Comparison of ENCODE assay signal across 8 cellular contexts in the genomic region with DNA sequence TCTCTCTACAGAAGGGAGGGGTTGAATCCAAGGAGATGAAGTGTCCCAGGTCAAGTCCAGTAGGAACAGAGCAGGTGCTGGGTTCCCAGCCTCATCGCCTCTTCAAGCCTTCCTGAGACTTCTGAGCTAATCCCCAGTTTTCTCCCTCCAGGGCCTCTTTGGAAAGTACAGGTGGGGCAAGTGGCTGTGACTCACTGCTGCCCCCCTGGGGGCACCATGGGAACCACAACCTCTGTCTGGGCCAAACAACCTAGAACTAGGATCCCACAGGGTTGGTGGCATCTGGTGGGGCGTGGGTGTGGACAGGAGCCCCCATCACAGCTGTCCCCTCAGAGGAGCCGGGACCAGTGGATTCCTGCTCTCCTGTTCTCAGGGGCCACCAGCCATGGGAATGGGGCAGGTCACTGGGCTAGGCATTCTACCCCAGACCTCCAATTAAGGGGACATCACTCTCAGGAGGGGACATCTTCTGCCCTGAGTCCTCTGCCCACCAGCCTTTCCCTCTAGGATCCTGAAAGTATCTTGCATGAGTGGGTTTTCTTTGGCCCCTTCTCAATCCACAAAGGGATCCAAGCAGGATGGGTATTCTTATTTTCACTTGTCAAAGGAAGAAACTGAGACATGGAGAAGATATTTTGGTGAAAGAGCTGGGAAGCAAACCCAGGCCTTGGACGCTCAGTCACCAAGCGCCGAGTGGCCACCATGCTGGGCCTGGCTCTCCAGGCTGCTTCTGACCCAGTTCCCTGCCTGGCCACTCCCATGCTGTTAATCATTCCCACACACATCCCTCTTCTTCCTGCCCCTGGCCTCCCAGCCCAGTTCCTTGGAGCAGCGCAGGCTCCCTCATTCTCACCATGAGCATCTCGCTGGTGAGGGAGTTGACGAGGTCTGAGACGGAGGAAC. TPM values are rescaled to one million over a fixed set of nuclear protein-coding genes. Genes with fewer than 3 reads are reported as not detected.
DNase-seq lines count a peak whose midpoint lies in the region; ATAC-seq, FAIRE-seq and TF ChIP-seq lines count a peak whose summit lies in the region.

No MANE protein-coding gene starts in this region.

- no peak overlapping the region for H3K9ac ChIP-seq in endodermal cell (ENCODE audit: extremely low read depth, low read length, poor library complexity, severe bottlenecking)

- no peaks in the 10 kb centered on the region for H3K27me3 Mint-ChIP-seq in endodermal cell (ENCODE audit: insufficient read depth)

- intact Hi-C loops in pancreas (cut with DNase I) = no loop called here

- WGBS in endodermal cell (ENCODE audit: insufficient coverage in 1 of 2, insufficient read length in 1 of 2), 2 experiments = 86 to 91% methylated on average over 6 to 10 of the region's 10 CpGs
- WGBS in pancreas, 2 donors = 50 to 61% methylated on average over 10 of the region's 10 CpGs

- H3K9me3 ChIP-seq in endodermal cell (ENCODE audit: control insufficient read depth, low read length) (no peaks in the 10 kb centered on the region), pancreas (no peaks in the 10 kb centered on the region)

- H3K36me3 ChIP-seq in endodermal cell (ENCODE audit: control insufficient read depth, insufficient read depth, low read length) (no peaks in the 10 kb centered on the region), pancreas (no peaks in the 10 kb centered on the region)

- H3K27ac ChIP-seq in endodermal cell (ENCODE audit: low read depth, low read length) (no peak overlapping the region), pancreas (peak overlapping the region in 1 of 4 donors; percentile 33)

- H3K4me3 Mint-ChIP-seq in endodermal cell = no peak overlapping the region

- peak in 4 of 6 experiments; percentile 11 to 29 (median 22) for DNase-seq in stimulated activated naive CD4-positive, alpha-beta T cell (lab: John Stamatoyannopoulos, UW)
- DNase-seq in stimulated activated naive CD4-positive, alpha-beta T cell treated with Interleukin-2 at 50 U/mL for 16 hours (lab: John Stamatoyannopoulos, UW) = no peak
- DNase-seq in NCI-H2029 treated with DMSO at 0.1 percent for 48 hours (lab: John Stamatoyannopoulos, UW) (peak; percentile 45), endodermal cell (peak; percentile 92), pancreas (peak in 3 of 6 donors; percentile 37 to 71 (median 59)), cortex of kidney (lab: John Stamatoyannopoulos, UW) (no peak), NCI-H2081 treated with DMSO at 0.1 percent for 48 hours (lab: John Stamatoyannopoulos, UW) (no peak)
- DNase-seq in activated CD4-positive, alpha-beta T cell treated with anti-CD3 and anti-CD28 coated beads for 4 hours = peak; percentile 23 to 47

- peak; percentile 40 to 81 (median 51) for ATAC-seq in pancreas

- H3K4me3 ChIP-seq in endodermal cell (ENCODE audit: low read length) (no peak overlapping the region), pancreas (no peak overlapping the region)

- H3K36me3 Mint-ChIP-seq in endodermal cell (ENCODE audit: low read depth) = no peaks in the 10 kb centered on the region

- H3K9me3 Mint-ChIP-seq in endodermal cell = no peaks in the 10 kb centered on the region

- TF ChIP-seq CTCF in endodermal cell (conservative IDR thresholded peaks at IDR 0.05) (peak; percentile 95), pancreas (IDR thresholded peaks at IDR 0.05) (peak; percentile 61 to 86 (median 79))

- H3K4me1 ChIP-seq in endodermal cell (ENCODE audit: control insufficient read depth, insufficient read depth, low read length) = no peaks in the 10 kb centered on the region
- no peaks in the 10 kb centered on the region for H3K4me1 ChIP-seq in pancreas

- H3K27me3 ChIP-seq in endodermal cell (ENCODE audit: control insufficient read depth, insufficient read depth, low read length, poor library complexity, severe bottlenecking) (no peaks in the 10 kb centered on the region), pancreas (no peaks in the 10 kb centered on the region)

- FAIRE-seq in pancreas (lab: Jason Lieb, UNC) = no peak

- peaks cover 5% of the 10 kb centered on the region for H3K4me1 Mint-ChIP-seq in endodermal cell

- no peak overlapping the region for H3K27ac Mint-ChIP-seq in endodermal cell

RNA-seq across cellular contexts. Expression of gene LRRC10B, which starts 23.8 kb away (rescaled TPM):
- total RNA-seq in endodermal cell (under 1 TPM; 0.11 to 0.69 TPM), pancreas (1 to 10 TPM in 2 of 6 donors, under 1 TPM in 4; 0.28 to 1.8 (median 0.81) TPM)
- 1.7 TPM for polyA plus RNA-seq in endodermal cell (2013, experiment 1 of 2)
- polyA plus RNA-seq in endodermal cell (2013, experiment 2 of 2) = 1.9 TPM
- 10 to 100 TPM in 1 of 2 donors, 1 to 10 TPM in 1; 3.2 to 10.2 TPM for polyA plus RNA-seq in pancreas

RNA-seq across cellular contexts. Expression of gene SYT7, which starts 48.5 kb away (rescaled TPM):
- total RNA-seq in endodermal cell (1 to 10 TPM; 2.0 to 3.4 TPM), pancreas (10 to 100 TPM in 3 of 6 donors, 1 to 10 TPM in 3; 4.3 to 17.9 (median 8.7) TPM)
- polyA plus RNA-seq in endodermal cell (2013, experiment 1 of 2) = 4.0 TPM
- polyA plus RNA-seq in endodermal cell (2013, experiment 2 of 2) = 3.2 TPM
- polyA plus RNA-seq in pancreas = 10 to 100 TPM; 21.0 to 59.4 TPM

Comparison
In these comparisons a context has a peak if more than half of its experiments do, and no peak if none do; other contexts are left out.
1. DNase-seq: peak in stimulated activated naive CD4-positive, alpha-beta T cell (4 of 6), NCI-H2029 treated with DMSO at 0.1 percent for 48 hours (single experiment), activated CD4-positive, alpha-beta T cell treated with anti-CD3 and anti-CD28 coated beads for 4 hours (2 of 2) and endodermal cell (single experiment); none in stimulated activated naive CD4-positive, alpha-beta T cell treated with Interleukin-2 at 50 U/mL for 16 hours (single experiment), cortex of kidney (single experiment) and NCI-H2081 treated with DMSO at 0.1 percent for 48 hours (single experiment).